ENCODE assay signal across 22 cellular contexts in genomic region chr4:16106956-16107355, GRCh38. TPM values are rescaled to one million over a fixed set of nuclear protein-coding genes. Genes with fewer than 3 reads are reported as not detected.
A peak's percentile ranks its signal among the peaks of the same experiment; 100 is the strongest.
DNase-seq lines count a peak whose midpoint lies in the region; ATAC-seq and TF ChIP-seq lines count a peak whose summit lies in the region.
"Had no signal": no experiment of that assay in that cellular context is flagged by ENCODE, and none has a peak within 500 bp of the region (broad histone marks: within the 10 kb centered on the region; RNA-seq: fewer than 3 reads in every experiment).

No MANE protein-coding gene starts in this region.

- no peak overlapping the region for H3K4me3 Mint-ChIP-seq in stimulated activated effector memory CD8-positive, alpha-beta T cell treated with anti-CD3 and anti-CD28 coated beads, Interleukin-12 subunit alpha, Interleukin-12 subunit beta, amount 100 ng/mL, for 72 hours
- H3K4me3 Mint-ChIP-seq: B cell; CD4-positive, CD25-positive, alpha-beta regulatory T cell; CD8-positive, alpha-beta T cell; GM23338; H9; HFFc6 had no signal

- H3K4me1 Mint-ChIP-seq in stimulated activated effector memory CD8-positive, alpha-beta T cell treated with anti-CD3 and anti-CD28 coated beads, Interleukin-12 subunit alpha, Interleukin-12 subunit beta, amount 100 ng/mL, for 72 hours, result no peaks in the 10 kb centered on the region
- H3K4me1 Mint-ChIP-seq: B cell; CD4-positive, CD25-positive, alpha-beta regulatory T cell; GM23338; H9 had no signal

- H3K9me3 Mint-ChIP-seq in stimulated activated effector memory CD8-positive, alpha-beta T cell treated with anti-CD3 and anti-CD28 coated beads, Interleukin-12 subunit alpha, Interleukin-12 subunit beta, amount 100 ng/mL, for 72 hours, result no peaks in the 10 kb centered on the region
- H3K9me3 Mint-ChIP-seq: CD8-positive, alpha-beta T cell; GM23338; H9; HFFc6 had no signal

- TF ChIP-seq POLR2A in esophagus muscularis mucosa (IDR thresholded peaks at IDR 0.05; ENCODE audit: low read depth), result no peak

- no peak overlapping the region for H3K4ac ChIP-seq in mesenchymal stem cell (ENCODE audit: low read depth in 1 of 2, low read length in 2 of 2)

- H3K9ac ChIP-seq in mesenchymal stem cell (ENCODE audit: low read length), result no peak overlapping the region
- H3K9ac ChIP-seq: BLaER1 had no signal

- no peaks in the 10 kb centered on the region for H3K36me3 Mint-ChIP-seq in stimulated activated effector memory CD8-positive, alpha-beta T cell treated with anti-CD3 and anti-CD28 coated beads, Interleukin-12 subunit alpha, Interleukin-12 subunit beta, amount 100 ng/mL, for 72 hours
- H3K36me3 Mint-ChIP-seq: CD4-positive, CD25-positive, alpha-beta regulatory T cell; CD8-positive, alpha-beta T cell had no signal

- TF ChIP-seq CTCF in esophagus muscularis mucosa (IDR thresholded peaks at IDR 0.05), result no peak

- peak; percentile 9 for ATAC-seq in stimulated activated effector memory CD8-positive, alpha-beta T cell treated with anti-CD3 and anti-CD28 coated beads, Interleukin-12 subunit alpha, Interleukin-12 subunit beta, amount 100 ng/mL, for 72 hours
- ATAC-seq: CD8-positive, alpha-beta T cell; GM23338 had no signal

- H3K36me3 ChIP-seq in esophagus muscularis mucosa (no peaks in the 10 kb centered on the region), mesenchymal stem cell (ENCODE audit: control insufficient read depth in 1 of 2, insufficient read depth in 2 of 2, low read depth in 1 of 2, low read length in 2 of 2) (no peaks in the 10 kb centered on the region), HAP-1 (replicated peaks) (no peaks in the 10 kb centered on the region)
- H3K36me3 ChIP-seq: BLaER1 had no signal

- in situ Hi-C loops in HAP-1 (cut with MboI; ENCODE audit: low sequenced_read_pairs), result no loop called here

- H3K9me3 ChIP-seq in esophagus muscularis mucosa, result no peaks in the 10 kb centered on the region
- no peaks in the 10 kb centered on the region for H3K9me3 ChIP-seq in mesenchymal stem cell (ENCODE audit: control insufficient read depth, low read length)
- no peaks in the 10 kb centered on the region; the same call in 1 of the 2 replicates for H3K9me3 ChIP-seq in HAP-1
- H3K9me3 ChIP-seq: BLaER1, Caco-2 had no signal

- H3K27me3 ChIP-seq in esophagus muscularis mucosa (no peaks in the 10 kb centered on the region), mesenchymal stem cell (ENCODE audit: control insufficient read depth in 1 of 2, insufficient read depth in 1 of 2, low read length in 2 of 2) (peaks cover 27 to 60% of the 10 kb centered on the region in 2 experiments), HAP-1 (ENCODE audit: low read depth) (peaks cover 22% of the 10 kb centered on the region)
- H3K27me3 ChIP-seq: BLaER1 had no signal

- H3K27ac ChIP-seq in esophagus muscularis mucosa (replicated peaks in 1 of 4), result no peak overlapping the region
- no peak overlapping the region for H3K27ac ChIP-seq in mesenchymal stem cell (ENCODE audit: low read length, poor library complexity, severe bottlenecking)
- H3K27ac ChIP-seq: 22Rv1, BLaER1, C4-2B had no signal

- no peak for TF ChIP-seq EP300 in esophagus muscularis mucosa (IDR thresholded peaks at IDR 0.05)

- H3K27ac Mint-ChIP-seq in stimulated activated effector memory CD8-positive, alpha-beta T cell treated with anti-CD3 and anti-CD28 coated beads, Interleukin-12 subunit alpha, Interleukin-12 subunit beta, amount 100 ng/mL, for 72 hours, result no peak overlapping the region
- H3K27ac Mint-ChIP-seq: B cell; CD4-positive, CD25-positive, alpha-beta regulatory T cell; CD8-positive, alpha-beta T cell; GM23338; H9; HFFc6 had no signal

- intact Hi-C loops in esophagus muscularis mucosa (cut with DNase I), result no loop called here

- no peak overlapping the region for H2AK5ac ChIP-seq in mesenchymal stem cell (ENCODE audit: low read length, severe bottlenecking)

- H4K8ac ChIP-seq in mesenchymal stem cell (ENCODE audit: low read length), result no peak overlapping the region

- no peak overlapping the region for H3K23ac ChIP-seq in mesenchymal stem cell (ENCODE audit: low read length in 2 of 2)

- H3K79me1 ChIP-seq in mesenchymal stem cell (replicated peaks; ENCODE audit: low read length, poor library complexity, severe bottlenecking), result no peaks in the 10 kb centered on the region

- no peak overlapping the region for H4K91ac ChIP-seq in mesenchymal stem cell (ENCODE audit: low read length)

- no peak overlapping the region for H2AFZ ChIP-seq in mesenchymal stem cell (ENCODE audit: low read depth, low read length)
- H2AFZ ChIP-seq: GM23338 had no signal

- H3K4me2 ChIP-seq in mesenchymal stem cell (ENCODE audit: low read length, poor library complexity, severe bottlenecking), result no peak overlapping the region
- H3K4me2 ChIP-seq: BLaER1, GM23338 had no signal

- H3K4me3 ChIP-seq in esophagus muscularis mucosa (no peak overlapping the region), mesenchymal stem cell (ENCODE audit: insufficient read depth in 1 of 2, low read depth in 1 of 2, low read length in 2 of 2) (no peak overlapping the region), HAP-1 (no peak overlapping the region)
- H3K4me3 ChIP-seq: BLaER1, GM23338 had no signal

- H3K14ac ChIP-seq in mesenchymal stem cell (ENCODE audit: low read length in 2 of 2), result no peak overlapping the region

- no peaks in the 10 kb centered on the region for H3K4me1 ChIP-seq in esophagus muscularis mucosa
- H3K4me1 ChIP-seq in mesenchymal stem cell (ENCODE audit: control insufficient read depth, insufficient read depth, low read depth, low read length), result no peaks in the 10 kb centered on the region
- no peaks in the 10 kb centered on the region for H3K4me1 ChIP-seq in HAP-1
- H3K4me1 ChIP-seq: BLaER1 had no signal

- no peak overlapping the region for H2BK120ac ChIP-seq in mesenchymal stem cell (ENCODE audit: low read depth, low read length)

- WGBS in esophagus muscularis mucosa, result 83% methylated on average over 6 of the region's 6 CpGs
- WGBS in mesenchymal stem cell, result 87% methylated on average over 5 of the region's 6 CpGs

- H2BK5ac ChIP-seq in mesenchymal stem cell (ENCODE audit: low read depth, low read length, poor library complexity, severe bottlenecking), result no peak overlapping the region

- DNase-seq in activated CD8-positive, alpha-beta memory T cell treated with anti-CD3 and anti-CD28 coated beads, Interleukin-2, amount 50 U/mL, for 48 hours, result peak; percentile 26
- no peak for DNase-seq in activated CD8-positive, alpha-beta memory T cell treated with anti-CD3 and anti-CD28 coated beads for 24 hours
- peak; percentile 68 for DNase-seq in esophagus muscularis mucosa (ENCODE audit: extremely low spot score)
- DNase-seq in mucosa of gallbladder (ENCODE audit: low spot score), result peak; percentile 54
- peak in 1 of 2 donors; percentile 35 for DNase-seq in stimulated activated effector memory CD8-positive, alpha-beta T cell treated with anti-CD3 and anti-CD28 coated beads, Interleukin-12 subunit alpha, Interleukin-12 subunit beta, amount 100 ng/mL, for 72 hours (ENCODE audit: low spot score in 2 of 2)
- no peak for DNase-seq in NCI-H146 treated with DMSO at 0.1 percent for 48 hours (lab: John Stamatoyannopoulos, UW; ENCODE audit: unreplicated experiment)
- no peak for DNase-seq in mesenchymal stem cell
- DNase-seq in HAP-1 (ENCODE audit: low spot score in 2 of 2), result no peak
- DNase-seq: Caco-2; CD4-positive, CD25-positive, alpha-beta regulatory T cell; CD8-positive, alpha-beta T cell; DMS153; DND-41; HFFc6 had no signal

- H2BK12ac ChIP-seq in mesenchymal stem cell (ENCODE audit: low read length in 2 of 2), result no peak overlapping the region

- H2BK15ac ChIP-seq in mesenchymal stem cell (ENCODE audit: low read depth, poor library complexity, severe bottlenecking), result no peak overlapping the region

- no peak overlapping the region for H3K18ac ChIP-seq in mesenchymal stem cell (ENCODE audit: low read depth in 1 of 2, low read length in 2 of 2)

RNA-seq across cellular contexts. Expression of gene PROM1, which starts 23.1 kb away (rescaled TPM):
- 1 to 10 TPM; 3.3 to 4.6 (median 4.0) TPM for total RNA-seq in esophagus muscularis mucosa
- 40.8 TPM for total RNA-seq in mucosa of gallbladder
- 2.3 TPM for polyA plus RNA-seq in mesenchymal stem cell (2013, experiment 1 of 2)
- 2.2 TPM for polyA plus RNA-seq in mesenchymal stem cell (2013, experiment 2 of 2)
- total RNA-seq: B cell; CD8-positive, alpha-beta T cell; H4 had no signal
- polyA plus RNA-seq: AG04450; CD4-positive, CD25-positive, alpha-beta regulatory T cell had no signal

Comparison
In these comparisons a context has a peak if more than half of its experiments do, and no peak if none do; other contexts are left out.
1. DNase-seq: peak in activated CD8-positive, alpha-beta memory T cell treated with anti-CD3 and anti-CD28 coated beads, Interleukin-2, amount 50 U/mL, for 48 hours (single experiment), esophagus muscularis mucosa (single experiment) and mucosa of gallbladder (single experiment); none in activated CD8-positive, alpha-beta memory T cell treated with anti-CD3 and anti-CD28 coated beads for 24 hours (single experiment), NCI-H146 treated with DMSO at 0.1 percent for 48 hours (single experiment), mesenchymal stem cell (single experiment) and HAP-1 (0 of 2).